Comparison of ENCODE assay signal across 8 cellular contexts in genomic region chrX:71533514-71533849, GRCh38. TPM values are rescaled to one million over a fixed set of nuclear protein-coding genes. Genes with fewer than 3 reads are reported as not detected.
DNase-seq lines count a peak whose midpoint lies in the region; ATAC-seq and TF ChIP-seq lines count a peak whose summit lies in the region.

No MANE protein-coding gene starts in this region.

- DNase-seq in heart left ventricle (no peak), cardiac septum (ENCODE audit: low spot score) (no peak), cardiac fibroblast (ENCODE audit: low read depth in 2 of 2) (peak in 1 of 2 donors; percentile 11), mesothelial cell of epicardium (ENCODE audit: low spot score in 2 of 2, unreplicated experiment in 2 of 2) (no peak), GM19238 (ENCODE audit: insufficient read length, low spot score) (no peak), SKM-1 (lab: John Stamatoyannopoulos, UW; ENCODE audit: unreplicated experiment) (no peak)

- peaks cover 19% of the 10 kb centered on the region for H3K9me3 Mint-ChIP-seq in mesothelial cell of epicardium

- H3K27me3 Mint-ChIP-seq in mesothelial cell of epicardium (ENCODE audit: low read depth) = no peaks in the 10 kb centered on the region

- no peaks in the 10 kb centered on the region for H3K27me3 ChIP-seq in heart left ventricle

- peaks cover 0 to 37% (median 10%) of the 10 kb centered on the region in 12 donors for H3K4me1 ChIP-seq in heart left ventricle

- intact Hi-C loops in heart left ventricle (cut with DNase I) = loop anchor here in 1 of 10 donors (5.0 kb wide), 2 partner anchors 39 to 41 kb away; no protein-coding TSS in a partner anchor
- intact Hi-C loops in cardiac septum (cut with DNase I) = loop anchor here (2.0 kb wide), 1 partner anchor 19 kb away; no protein-coding TSS in a partner anchor

- no peaks in the 10 kb centered on the region for H3K36me3 Mint-ChIP-seq in mesothelial cell of epicardium

- peak overlapping the region; percentile 90 for H3K27ac Mint-ChIP-seq in mesothelial cell of epicardium

- TF ChIP-seq POLR2A in heart left ventricle (IDR thresholded peaks at IDR 0.05) = no peak

- peak overlapping the region; percentile 80 to 98 (median 92) for H3K27ac ChIP-seq in heart left ventricle

- ATAC-seq in heart left ventricle (peak in 2 of 4 donors; percentile 3 to 7), GM18868 (IDR thresholded peaks at IDR 0.05; ENCODE audit: unreplicated experiment) (no peak), GM21619 (IDR thresholded peaks at IDR 0.05; ENCODE audit: unreplicated experiment) (no peak)

- peaks cover 0 to 13% (median 6%) of the 10 kb centered on the region in 9 donors for H3K36me3 ChIP-seq in heart left ventricle

- H3K4me1 Mint-ChIP-seq in mesothelial cell of epicardium = peaks cover 16% of the 10 kb centered on the region

- peaks cover 0 to 10% (median 0%) of the 10 kb centered on the region in 12 donors for H3K9me3 ChIP-seq in heart left ventricle

- H3K4me3 ChIP-seq in heart left ventricle = peak overlapping the region; percentile 53 to 99 (median 81)
- H3K4me3 ChIP-seq in cardiac fibroblast (replicated peaks in 1 of 2; ENCODE audit: low read depth in 2 of 2, low read length in 2 of 2) = peak overlapping the region; percentile 80 to 84

- TF ChIP-seq CTCF in heart left ventricle (IDR thresholded peaks at IDR 0.05) (no peak), cardiac fibroblast (IDR thresholded peaks at IDR 0.05; ENCODE audit: low read depth, low read length) (no peak), mesothelial cell of epicardium (IDR thresholded peaks at IDR 0.05; ENCODE audit: unreplicated experiment) (no peak)

- H3K4me3 Mint-ChIP-seq in mesothelial cell of epicardium = peak overlapping the region; percentile 84

- 0 to 34% (median 16%) methylated on average over 12 of the region's 12 CpGs for WGBS in heart left ventricle, 4 donors

RNA-seq across cellular contexts. Expression of gene OGT, which starts 0.6 kb away (rescaled TPM):
- total RNA-seq in heart left ventricle (10 to 100 TPM; 64.8 to 84.1 (median 77.4) TPM), cardiac septum (88.0 TPM), mesothelial cell of epicardium (201 to 206 TPM (median 202 TPM) in 3 replicates)
- polyA plus RNA-seq in heart left ventricle = 10 to 100 TPM; 20.0 to 33.3 TPM

RNA-seq across cellular contexts. Expression of gene GCNA, which starts 44.8 kb away (rescaled TPM):
- total RNA-seq in heart left ventricle (1 to 10 TPM in 6 of 9 donors, under 1 TPM in 3; 0.56 to 1.6 (median 1.1) TPM), cardiac septum (1.4 TPM), mesothelial cell of epicardium (0.84 to 1.1 TPM (median 0.94 TPM) in 3 replicates)
- polyA plus RNA-seq in heart left ventricle = 1 to 10 TPM; 1.1 to 2.0 TPM
